ENCODE assay signal across 21 cellular contexts in the genomic region with DNA sequence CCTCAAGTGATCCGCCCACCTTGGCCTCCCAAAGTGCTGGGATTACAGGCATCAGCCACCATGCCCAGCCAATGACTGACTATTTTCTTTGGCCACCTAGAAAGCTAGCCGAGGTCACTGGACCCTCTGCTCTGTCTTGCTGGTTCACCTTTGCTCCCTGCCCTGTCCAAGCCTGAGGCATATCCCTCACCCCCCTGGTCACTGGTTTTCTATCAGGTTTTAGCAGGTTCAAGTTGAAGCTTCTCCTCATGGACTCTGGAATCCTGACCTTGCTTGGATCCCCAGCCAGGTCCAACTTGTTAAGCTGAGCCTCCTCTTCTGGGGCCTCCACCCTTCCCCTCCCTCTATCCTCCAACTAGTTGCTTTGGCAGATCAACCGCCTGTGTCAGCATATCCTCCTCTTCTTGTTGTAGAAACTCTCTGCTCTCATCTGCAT.
"Had no signal": no experiment of that assay in that cellular context is flagged by ENCODE, and none has a peak within 500 bp of the region (broad histone marks: within the 10 kb centered on the region; RNA-seq: fewer than 3 reads in every experiment).

No MANE protein-coding gene starts in this region.

- H3K9me3 Mint-ChIP-seq: activated T-helper 2 cell treated with anti-CD3 and anti-CD28 coated beads, Interferon-gamma antibody, Interleukin-2, Interleukin-4, amounts not matched to agents 10 μg/mL and 5 μg/mL and 100 μg/mL, durations not matched to agents 14 hours and 24 hours and 36 hours; central memory CD8-positive, alpha-beta T cell; naive thymus-derived CD4-positive, alpha-beta T cell had no signal

- H3K36me3 ChIP-seq: esophagus muscularis mucosa, heart left ventricle, ovary, sigmoid colon, stomach, thoracic aorta had no signal

- H3K27me3 ChIP-seq: esophagus muscularis mucosa, heart left ventricle, ovary, sigmoid colon, stomach had no signal

- H3K4me3 ChIP-seq: coronary artery, esophagus muscularis mucosa, heart left ventricle, mucosa of descending colon, ovary, sigmoid colon, stomach, thoracic aorta had no signal

- H3K9me3 ChIP-seq: esophagus muscularis mucosa, heart left ventricle, mucosa of descending colon, ovary, sigmoid colon, stomach, thoracic aorta had no signal

- H3K36me3 Mint-ChIP-seq: naive thymus-derived CD4-positive, alpha-beta T cell had no signal

- ATAC-seq: heart left ventricle; mucosa of descending colon; naive thymus-derived CD4-positive, alpha-beta T cell had no signal

- H3K27ac Mint-ChIP-seq: activated T-helper 2 cell treated with anti-CD3 and anti-CD28 coated beads, Interferon-gamma antibody, Interleukin-2, Interleukin-4, amounts not matched to agents 10 μg/mL and 5 μg/mL and 100 μg/mL, durations not matched to agents 14 hours and 24 hours and 36 hours had no signal

- DNase-seq: activated CD4-positive, alpha-beta T cell treated with anti-CD3 and anti-CD28 coated beads for 1 hour; activated CD4-positive, alpha-beta T cell treated with anti-CD3 and anti-CD28 coated beads, Interleukin-2, amount 50 U/mL, for 48 hours; activated naive CD4-positive, alpha-beta T cell treated with anti-CD3 and anti-CD28 coated beads, Interleukin-2, amount 50 U/mL, for 16 hours; activated T-cell treated with anti-CD3 and anti-CD28 coated beads, Interleukin-2, amount 50 U/mL, for 1 hour; effector CD4-positive, alpha-beta T cell; foreskin fibroblast; heart left ventricle; mammary epithelial cell; mucosa of descending colon; naive thymus-derived CD4-positive, alpha-beta T cell; ovary; sigmoid colon; stimulated activated CD4-positive, alpha-beta T cell treated with anti-CD3 and anti-CD28 coated beads, Interleukin-1b, Interleukin-23, amount 100 ng/mL, for 48 hours; stomach; T1000 had no signal

- H3K27ac ChIP-seq: heart left ventricle, ovary, sigmoid colon, thoracic aorta, VCaP had no signal

- H3K4me3 Mint-ChIP-seq: central memory CD8-positive, alpha-beta T cell; naive thymus-derived CD4-positive, alpha-beta T cell had no signal

- H3K27me3 Mint-ChIP-seq: central memory CD8-positive, alpha-beta T cell; naive thymus-derived CD4-positive, alpha-beta T cell had no signal
